Comparison of ENCODE assay signal across 9 cellular contexts in genomic region chr12:132491349-132491663, GRCh38. TPM values are rescaled to one million over a fixed set of nuclear protein-coding genes. Genes with fewer than 3 reads are reported as not detected.
A peak's percentile ranks its signal among the peaks of the same experiment; 100 is the strongest.
DNase-seq lines count a peak whose midpoint lies in the region; ATAC-seq, FAIRE-seq and TF ChIP-seq lines count a peak whose summit lies in the region.
"Had no signal": no experiment of that assay in that cellular context is flagged by ENCODE, and none has a peak within 500 bp of the region (broad histone marks: within the 10 kb centered on the region; RNA-seq: fewer than 3 reads in every experiment).

No MANE protein-coding gene starts in this region.

- no peaks in the 10 kb centered on the region for H3K27me3 Mint-ChIP-seq in T-helper 2 cell treated with Interferon-gamma antibody and Interleukin-4, amounts not matched to agents 5 μg/mL and 100 μg/mL, for 36 hours (ENCODE audit: low read depth)

- peaks cover 45 to 51% of the 10 kb centered on the region in 2 donors for H3K4me1 ChIP-seq in kidney (ENCODE audit: control insufficient read depth in 1 of 2, insufficient read depth in 1 of 2, low read depth in 1 of 2, low read length in 2 of 2)

- H3K4me3 ChIP-seq in kidney (ENCODE audit: low read length in 2 of 2), result peak overlapping the region; percentile 80 to 89

- H3K4me3 Mint-ChIP-seq in T-helper 2 cell treated with Interferon-gamma antibody and Interleukin-4, amounts not matched to agents 5 μg/mL and 100 μg/mL, for 36 hours, result peak overlapping the region; percentile 88

- no peak for FAIRE-seq in kidney (lab: Jason Lieb, UNC)

- no peak for ATAC-seq in activated naive CD4-positive, alpha-beta T cell treated with anti-CD3 and anti-CD28 coated beads, Interleukin-2, amount 50 U/mL, for 72 hours

- H3K9me3 Mint-ChIP-seq in T-helper 2 cell treated with Interferon-gamma antibody and Interleukin-4, amounts not matched to agents 5 μg/mL and 100 μg/mL, for 36 hours, result no peaks in the 10 kb centered on the region
- no peaks in the 10 kb centered on the region for H3K9me3 Mint-ChIP-seq in activated naive CD4-positive, alpha-beta T cell treated with anti-CD3 and anti-CD28 coated beads, Interleukin-2, amount 50 U/mL, for 72 hours

- H3K27ac Mint-ChIP-seq in T-helper 2 cell treated with Interferon-gamma antibody and Interleukin-4, amounts not matched to agents 5 μg/mL and 100 μg/mL, for 36 hours, result peak overlapping the region; percentile 85
- H3K27ac Mint-ChIP-seq in activated naive CD4-positive, alpha-beta T cell treated with anti-CD3 and anti-CD28 coated beads, Interleukin-2, amount 50 U/mL, for 72 hours, result peak overlapping the region; percentile 73 to 84

- DNase-seq in T-helper 2 cell treated with Interferon-gamma antibody and Interleukin-4, amounts not matched to agents 5 μg/mL and 100 μg/mL, for 36 hours (ENCODE audit: low spot score), result no peak
- DNase-seq in T-helper 2 cell (no peak), kidney (no peak), substantia nigra (lab: John Stamatoyannopoulos, UW) (no peak), NCI-H82 treated with DMSO at 0.1 percent for 48 hours (lab: John Stamatoyannopoulos, UW; ENCODE audit: unreplicated experiment) (no peak), SKM-1 treated with dmso at 0.1 percent for 144 hours (lab: John Stamatoyannopoulos, UW; ENCODE audit: unreplicated experiment) (no peak), caudate nucleus (lab: John Stamatoyannopoulos, UW) (no peak)
- DNase-seq in activated naive CD4-positive, alpha-beta T cell treated with anti-CD3 and anti-CD28 coated beads, Interleukin-2, amount 50 U/mL, for 72 hours (ENCODE audit: low spot score in 2 of 2), result no peak
- DNase-seq: KG1 had no signal

- peaks cover 10% of the 10 kb centered on the region for H3K36me3 Mint-ChIP-seq in T-helper 2 cell treated with Interferon-gamma antibody and Interleukin-4, amounts not matched to agents 5 μg/mL and 100 μg/mL, for 36 hours (ENCODE audit: low read depth)
- peaks cover 0 to 6% of the 10 kb centered on the region in 2 donors for H3K36me3 Mint-ChIP-seq in activated naive CD4-positive, alpha-beta T cell treated with anti-CD3 and anti-CD28 coated beads, Interleukin-2, amount 50 U/mL, for 72 hours

- intact Hi-C loops in kidney (cut with DNase I), result no loop called here

- H3K9ac ChIP-seq in kidney (ENCODE audit: low read length in 2 of 2), result peak overlapping the region; percentile 54 to 73

- H3K36me3 ChIP-seq in kidney (ENCODE audit: control insufficient read depth in 1 of 2, insufficient read depth in 2 of 2, low read length in 2 of 2), result no peaks in the 10 kb centered on the region

- H3K4me1 Mint-ChIP-seq in T-helper 2 cell treated with Interferon-gamma antibody and Interleukin-4, amounts not matched to agents 5 μg/mL and 100 μg/mL, for 36 hours (ENCODE audit: low read depth), result peaks cover 34% of the 10 kb centered on the region

- H3K27ac ChIP-seq in kidney (ENCODE audit: low read depth in 2 of 2, low read length in 2 of 2) (no peak overlapping the region), substantia nigra (ENCODE audit: low read depth, low read length, poor library complexity, severe bottlenecking) (peak overlapping the region; percentile 38), caudate nucleus (ENCODE audit: low read depth, low read length) (no peak overlapping the region)

- H3K9me3 ChIP-seq in kidney (ENCODE audit: control insufficient read depth in 1 of 2, low read length in 2 of 2), result no peaks in the 10 kb centered on the region

- no peak for TF ChIP-seq CTCF in kidney (IDR thresholded peaks at IDR 0.05; ENCODE audit: borderline replicate concordance, extremely low read depth, insufficient read depth)

RNA-seq across cellular contexts. Expression of gene FBRSL1, which starts 1.4 kb away (rescaled TPM):
- 10 to 100 TPM; 30.8 to 37.8 TPM for total RNA-seq in activated naive CD4-positive, alpha-beta T cell treated with anti-CD3 and anti-CD28 coated beads, Interleukin-2, amount 50 U/mL, for 72 hours
- 44.7 TPM for total RNA-seq in kidney
- polyA plus RNA-seq in kidney (ENCODE audit: insufficient read depth, low read depth, low replicate concordance), result 23.8 TPM
